In genomic region chr11:46920709-46921108, GRCh38 we compare ENCODE assay signal across 1 cellular context.
TF ChIP-seq lines count a peak whose summit lies in the region.

No MANE protein-coding gene starts in this region.

TF ChIP-seq in SK-N-SH, 30 proteins besides CTCF, POLR2A, EP300 and RAD21 (continued from another document):
- TF ChIP-seq ZBTB33 (IDR thresholded peaks at IDR 0.05; ENCODE audit: borderline replicate concordance, low read depth) (peak; percentile 51; the same call in 1 of the 2 replicates), RFX5 (IDR thresholded peaks at IDR 0.05; ENCODE audit: low read length) (no peak), MXI1 (IDR thresholded peaks at IDR 0.05; ENCODE audit: low read depth, low read length) (no peak), TEAD4 (IDR thresholded peaks at IDR 0.05; ENCODE audit: borderline replicate concordance, insufficient read depth) (0 out of 2 replicates have a peak, but pooled peaks have one; percentile 22), CHD2 (IDR thresholded peaks at IDR 0.05; ENCODE audit: low read length, partially characterized antibody) (no peak), YY1 (IDR thresholded peaks at IDR 0.05; ENCODE audit: low read depth) (no peak), RCOR1 (IDR thresholded peaks at IDR 0.05; ENCODE audit: low read length) (no peak)
